Comparison of ENCODE assay signal across 8 cellular contexts in genomic region chr12:16349132-16349463, GRCh38. TPM values are rescaled to one million over a fixed set of nuclear protein-coding genes. Genes with fewer than 3 reads are reported as not detected.
DNase-seq lines count a peak whose midpoint lies in the region; ATAC-seq and TF ChIP-seq lines count a peak whose summit lies in the region.

No MANE protein-coding gene starts in this region.

- no peak overlapping the region for H2BK5ac ChIP-seq in H9 (ENCODE audit: insufficient read length, low read length)

- H3K9me3 Mint-ChIP-seq in H9, result no peaks in the 10 kb centered on the region
- no peaks in the 10 kb centered on the region for H3K9me3 Mint-ChIP-seq in progenitor cell of endocrine pancreas (ENCODE audit: low read depth)
- H3K9me3 Mint-ChIP-seq in activated naive CD4-positive, alpha-beta T cell treated with anti-CD3 and anti-CD28 coated beads for 36 hours, result peaks cover 2% of the 10 kb centered on the region

- peak; percentile 33 for DNase-seq in A172 (ENCODE audit: low spot score)
- DNase-seq in H9, result no peak
- DNase-seq in RWPE1 (ENCODE audit: low spot score), result peak; percentile 51
- peak; percentile 50 to 76 for DNase-seq in foreskin keratinocyte
- DNase-seq in progenitor cell of endocrine pancreas (ENCODE audit: low spot score, unreplicated experiment), result no peak
- DNase-seq in activated naive CD4-positive, alpha-beta T cell treated with anti-CD3 and anti-CD28 coated beads for 36 hours, result no peak
- DNase-seq in activated T-cell treated with anti-CD3 and anti-CD28 coated beads, Interleukin-2, amount 50 U/mL, for 48 hours, result no peak

- peaks cover 33% of the 10 kb centered on the region for H3K79me2 ChIP-seq in H9 (ENCODE audit: insufficient read depth, low read length)

- H3K4me1 ChIP-seq in H9 (ENCODE audit: insufficient read depth, low read length) (peaks cover 2% of the 10 kb centered on the region; the same call in 1 of the 2 replicates), foreskin keratinocyte (peaks cover 18% of the 10 kb centered on the region)

- POLR2A ChIA-PET in RWPE1 (lab: Yijun Ruan, JAX; ENCODE audit: low non-redundant PET), result no interaction called here

- no peak overlapping the region for H3K14ac ChIP-seq in H9 (ENCODE audit: insufficient read depth, low read length)

- H2AFZ ChIP-seq in H9 (ENCODE audit: low read length), result no peak overlapping the region

- peak overlapping the region; percentile 90 for H3K9ac ChIP-seq in H9 (ENCODE audit: extremely low read depth, insufficient read length, low read length)

- ATAC-seq in foreskin keratinocyte, result peak; percentile 12
- ATAC-seq in HG03439 (IDR thresholded peaks at IDR 0.05; ENCODE audit: unreplicated experiment), result no peak

- H2AK5ac ChIP-seq in H9 (ENCODE audit: insufficient read length, low read length), result no peak overlapping the region

- H4K91ac ChIP-seq in H9 (ENCODE audit: insufficient read length, low read depth, low read length), result no peak overlapping the region

- no peak overlapping the region for H2BK12ac ChIP-seq in H9 (ENCODE audit: insufficient read length, low read depth, low read length)

- peaks cover 10% of the 10 kb centered on the region for H3K23me2 ChIP-seq in H9 (ENCODE audit: insufficient read length, low read depth, low read length, poor library complexity, severe bottlenecking)

- no peak overlapping the region for H4K8ac ChIP-seq in H9 (replicated peaks; ENCODE audit: insufficient read length, low read depth, low read length)

- H3K4ac ChIP-seq in H9 (ENCODE audit: low read depth, low read length), result no peak overlapping the region

- no peak overlapping the region for H3T11ph ChIP-seq in H9 (ENCODE audit: low read length)

- peak overlapping the region; percentile 95 for H3K4me2 ChIP-seq in H9 (ENCODE audit: insufficient read depth, insufficient read length, low read length)

- H3K4me1 Mint-ChIP-seq in H9 (peaks cover 45 to 58% of the 10 kb centered on the region in 2 experiments), progenitor cell of endocrine pancreas (ENCODE audit: low read depth) (peaks cover 50% of the 10 kb centered on the region)
- no peaks in the 10 kb centered on the region for H3K4me1 Mint-ChIP-seq in activated naive CD4-positive, alpha-beta T cell treated with anti-CD3 and anti-CD28 coated beads for 36 hours (ENCODE audit: low read depth)

- peaks cover 4% of the 10 kb centered on the region for H3K79me1 ChIP-seq in H9 (ENCODE audit: insufficient read depth, low read depth, low read length, poor library complexity, severe bottlenecking)

- H4K5ac ChIP-seq in H9 (ENCODE audit: insufficient read length, low read depth, low read length), result no peak overlapping the region

- H3K27ac ChIP-seq in H9 (ENCODE audit: insufficient read length, low read depth, low read length) (no peak overlapping the region), RWPE1 (peak overlapping the region; percentile 91), foreskin keratinocyte (no peak overlapping the region)

- TF ChIP-seq CTCF in H9 (conservative IDR thresholded peaks at IDR 0.05) (no peak), RWPE1 (conservative IDR thresholded peaks at IDR 0.05; ENCODE audit: low read depth) (no peak), foreskin keratinocyte (conservative IDR thresholded peaks at IDR 0.05) (no peak), progenitor cell of endocrine pancreas (IDR thresholded peaks at IDR 0.05; ENCODE audit: unreplicated experiment) (no peak)

- H3K9me3 ChIP-seq in H9 (ENCODE audit: control insufficient read depth, low read depth, low read length), result no peaks in the 10 kb centered on the region

- H3K27ac Mint-ChIP-seq in H9 (peak overlapping the region; percentile 73 to 98 (median 95)), progenitor cell of endocrine pancreas (peak overlapping the region; percentile 95)
- H3K27ac Mint-ChIP-seq in activated naive CD4-positive, alpha-beta T cell treated with anti-CD3 and anti-CD28 coated beads for 36 hours, result no peak overlapping the region

- H3K27me3 ChIP-seq in H9 (ENCODE audit: insufficient read depth, low read length), result no peaks in the 10 kb centered on the region
- H3K27me3 ChIP-seq in foreskin keratinocyte, result no peaks in the 10 kb centered on the region

- no peak overlapping the region for H2BK20ac ChIP-seq in H9 (ENCODE audit: low read depth, low read length, poor library complexity, severe bottlenecking)

- intact Hi-C loops in activated naive CD4-positive, alpha-beta T cell treated with anti-CD3 and anti-CD28 coated beads for 36 hours (cut with micrococcal nuclease), result no loop called here

- no peak overlapping the region for H3K23ac ChIP-seq in H9 (ENCODE audit: insufficient read length, low read depth, low read length)

- H3K4me3 Mint-ChIP-seq in H9 (peak overlapping the region; percentile 89 to 96), progenitor cell of endocrine pancreas (ENCODE audit: low read depth) (peak overlapping the region; percentile 88)
- no peak overlapping the region for H3K4me3 Mint-ChIP-seq in activated naive CD4-positive, alpha-beta T cell treated with anti-CD3 and anti-CD28 coated beads for 36 hours

- H3K27me3 Mint-ChIP-seq in H9 (ENCODE audit: low read depth) (no peaks in the 10 kb centered on the region), progenitor cell of endocrine pancreas (no peaks in the 10 kb centered on the region)
- peaks cover 11% of the 10 kb centered on the region for H3K27me3 Mint-ChIP-seq in activated naive CD4-positive, alpha-beta T cell treated with anti-CD3 and anti-CD28 coated beads for 36 hours (ENCODE audit: low read depth)

- CTCF ChIA-PET in RWPE1 (lab: Yijun Ruan, JAX), result no interaction called here
- CTCF ChIA-PET in activated naive CD4-positive, alpha-beta T cell treated with anti-CD3 and anti-CD28 coated beads for 36 hours (lab: Charles Lee), result no interaction called here

- no CpG with 5 or more reads among the region's 3 CpGs for WGBS in H9 (ENCODE audit: extremely low coverage, insufficient read length, low lambda C conversion rate)

- H3K18ac ChIP-seq in H9 (ENCODE audit: insufficient read length, low read depth, low read length), result no peak overlapping the region

- H4K20me1 ChIP-seq in H9 (ENCODE audit: control insufficient read depth, insufficient read depth, insufficient read length), result no peaks in the 10 kb centered on the region

- H2BK120ac ChIP-seq in H9 (ENCODE audit: low read depth, low read length, poor library complexity, severe bottlenecking), result no peak overlapping the region

- no peak overlapping the region for H3K56ac ChIP-seq in H9 (ENCODE audit: insufficient read length, low read depth, low read length)

- no peak overlapping the region for H2BK15ac ChIP-seq in H9 (ENCODE audit: low read depth, low read length)

- peaks cover 22 to 40% (median 36%) of the 10 kb centered on the region in 3 experiments for H3K36me3 Mint-ChIP-seq in H9 (ENCODE audit: insufficient read depth in 1 of 3, low read depth in 3 of 3)
- H3K36me3 Mint-ChIP-seq in progenitor cell of endocrine pancreas (ENCODE audit: insufficient read depth), result peaks cover 11% of the 10 kb centered on the region
- no peaks in the 10 kb centered on the region for H3K36me3 Mint-ChIP-seq in activated naive CD4-positive, alpha-beta T cell treated with anti-CD3 and anti-CD28 coated beads for 36 hours (ENCODE audit: low read depth)

RNA-seq across cellular contexts. Expression of gene MGST1, which starts 1.7 kb away (rescaled TPM):
- 8.1 and 11.4 TPM in 2 replicates for total RNA-seq in A172 (2014; rRNA removed; shearing (Covaris generic))
- total RNA-seq in H9 (2021) (234 and 235 TPM in 2 replicates), foreskin keratinocyte (125 and 146 TPM in 2 replicates), progenitor cell of endocrine pancreas (198 and 201 TPM in 2 replicates)
- 183 and 216 TPM in 2 replicates for polyA plus RNA-seq in foreskin keratinocyte
- not detected for total RNA-seq in activated naive CD4-positive, alpha-beta T cell treated with anti-CD3 and anti-CD28 coated beads for 36 hours

Comparison
In these comparisons a context has a peak if more than half of its experiments do, and no peak if none do; other contexts are left out.
1. DNase-seq: peak in A172 (single experiment), RWPE1 (single experiment) and foreskin keratinocyte (2 of 2); none in H9 (single experiment), progenitor cell of endocrine pancreas (single experiment), activated naive CD4-positive, alpha-beta T cell treated with anti-CD3 and anti-CD28 coated beads for 36 hours (single experiment) and activated T-cell treated with anti-CD3 and anti-CD28 coated beads, Interleukin-2, amount 50 U/mL, for 48 hours (0 of 2).